In the genomic region with DNA sequence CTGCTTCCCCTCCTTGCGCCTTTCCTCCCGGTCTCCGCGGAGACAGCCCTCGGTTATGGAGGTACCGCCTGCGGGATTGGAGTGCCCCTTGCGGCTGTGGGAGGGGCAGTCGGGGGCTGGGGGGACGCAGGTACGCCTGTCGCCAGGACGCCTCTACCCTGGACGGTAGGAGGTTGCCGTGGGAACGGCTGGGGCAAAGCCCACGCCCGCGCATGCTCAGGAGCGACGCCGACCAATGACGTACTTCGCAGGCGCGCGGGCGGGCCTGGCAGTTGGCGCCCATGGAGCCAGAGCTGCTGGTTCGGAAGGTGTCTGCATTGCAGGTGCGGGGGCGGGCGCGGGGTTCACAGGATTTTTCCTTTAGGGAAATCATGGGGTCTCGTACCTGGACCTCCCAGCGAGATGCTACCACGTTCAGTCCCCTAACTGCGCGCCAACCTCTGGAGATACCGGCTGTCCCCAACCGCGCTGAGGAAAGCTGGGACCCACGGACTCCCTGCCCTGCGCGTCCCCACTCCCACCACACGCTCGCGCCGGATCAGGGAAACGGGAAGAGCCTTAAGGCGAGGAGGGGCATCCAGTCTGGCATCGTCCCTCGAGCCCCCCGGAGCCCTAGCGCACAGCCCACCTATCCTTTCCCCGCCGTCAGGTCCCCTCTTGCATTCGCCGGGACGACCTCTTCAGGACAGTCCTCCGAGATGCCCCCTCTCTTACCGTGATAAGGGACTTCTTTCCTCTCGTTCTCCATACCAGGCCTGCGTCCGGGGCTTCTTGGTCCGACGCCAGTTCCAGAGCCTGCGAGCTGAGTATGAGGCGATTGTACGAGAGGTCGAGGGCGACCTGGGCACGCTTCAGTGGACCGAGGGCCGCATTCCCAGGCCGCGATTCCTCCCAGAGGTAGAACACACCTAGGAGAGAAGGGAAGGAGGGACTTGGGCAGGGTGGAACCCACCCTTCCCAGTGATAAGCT, we compare ENCODE assay signal across 8 cellular contexts.
DNase-seq lines count a peak whose midpoint lies in the region; ATAC-seq and TF ChIP-seq lines count a peak whose summit lies in the region.

A gene (plus strand): TSS at position 271 of the 970 bp plus-strand sequence. CDS start 11 bp downstream, at position 282.

- H3K4me3 Mint-ChIP-seq in central memory CD8-positive, alpha-beta T cell, result peak within 1 kb of the TSS; percentile 83

- ATAC-seq in HG03045 (IDR thresholded peaks at IDR 0.05; ENCODE audit: unreplicated experiment) (peak; percentile 50), HG02938 (IDR thresholded peaks at IDR 0.05; ENCODE audit: unreplicated experiment) (no peak)
- peak; percentile 77 to 79 for ATAC-seq in activated CD4-positive, CD25-positive, alpha-beta regulatory T cell treated with anti-CD3 and anti-CD28 coated beads, Interleukin-2, amount 50 U/mL, for 24 hours
- ATAC-seq in central memory CD8-positive, alpha-beta T cell (replicated peaks; ENCODE audit: extremely low read depth, poor library complexity, severe bottlenecking), result peak; percentile 57

- DNase-seq in GM06990 (ENCODE audit: extremely low read depth, insufficient read length) (peak; percentile 87), NCI-H345 (lab: John Stamatoyannopoulos, UW) (peak; percentile 96), islet precursor cell (peak; percentile 93)
- DNase-seq in central memory CD8-positive, alpha-beta T cell (ENCODE audit: low spot score in 2 of 2), result peak; percentile 70 to 74
- peak; percentile 73 to 81 for DNase-seq in stimulated activated CD4-positive, alpha-beta T cell treated with anti-CD3 and anti-CD28 coated beads, Interleukin-12 subunit alpha, Interleukin-12 subunit beta, amount 100 ng/mL, for 24 hours (ENCODE audit: low read depth in 2 of 2)

- H3K27ac Mint-ChIP-seq in central memory CD8-positive, alpha-beta T cell (ENCODE audit: low read depth), result peak within 1 kb of the TSS; percentile 93

- H3K36me3 Mint-ChIP-seq in central memory CD8-positive, alpha-beta T cell (ENCODE audit: insufficient read depth), result peaks cover 7% of the 10 kb centered on the region

- no peaks in the 10 kb centered on the region for H3K9me3 Mint-ChIP-seq in central memory CD8-positive, alpha-beta T cell

- H3K27me3 ChIP-seq in GM06990 (replicated peaks; ENCODE audit: control insufficient read depth, insufficient read depth, low read length), result no peaks in the 10 kb centered on the region

- peaks cover 28% of the 10 kb centered on the region for H3K4me1 Mint-ChIP-seq in central memory CD8-positive, alpha-beta T cell

- TF ChIP-seq CTCF in GM06990 (IDR thresholded peaks at IDR 0.05; ENCODE audit: insufficient read depth, low read length, poor library complexity, severe bottlenecking), result no peak

- no peaks in the 10 kb centered on the region for H3K27me3 Mint-ChIP-seq in central memory CD8-positive, alpha-beta T cell

- peaks cover 8% of the 10 kb centered on the region for H3K36me3 ChIP-seq in GM06990 (ENCODE audit: control insufficient read depth, insufficient read depth, low read length)

- H3K4me3 ChIP-seq in GM06990 (replicated peaks; ENCODE audit: low read depth, low read length), result peak within 1 kb of the TSS; percentile 79
